18 cellular contexts compared by ENCODE assay signal in genomic region chr2:42239811-42240210, GRCh38.
A peak's percentile ranks its signal among the peaks of the same experiment; 100 is the strongest.
DNase-seq lines count a peak whose midpoint lies in the region; ATAC-seq and TF ChIP-seq lines count a peak whose summit lies in the region.
"Had no signal": no experiment of that assay in that cellular context is flagged by ENCODE, and none has a peak within 500 bp of the region (broad histone marks: within the 10 kb centered on the region; RNA-seq: fewer than 3 reads in every experiment).

No MANE protein-coding gene starts in this region.

- H3K4me1 ChIP-seq in CD4-positive, CD25-positive, alpha-beta regulatory T cell (ENCODE audit: control insufficient read depth, insufficient read depth, low read length, poor library complexity, severe bottlenecking), result peaks cover 46% of the 10 kb centered on the region

- H3K4me3 ChIP-seq in CD4-positive, CD25-positive, alpha-beta regulatory T cell (ENCODE audit: low read depth, low read length), result no peak overlapping the region
- H3K4me3 ChIP-seq: BLaER1 treated with 17β-estradiol and CSF1 and Interleukin-3, amounts not matched to agents 10 nM and 100 nM; PC-9; SK-N-MC had no signal

- H3K9me3 Mint-ChIP-seq in activated CD4-positive, alpha-beta T cell treated with anti-CD3 and anti-CD28 coated beads for 36 hours (ENCODE audit: low read depth), result no peaks in the 10 kb centered on the region
- no peaks in the 10 kb centered on the region for H3K9me3 Mint-ChIP-seq in activated CD4-positive, alpha-beta T cell treated with anti-CD3 and anti-CD28 coated beads, Interleukin-2, amount 10 ng/mL, durations not matched to agents 24 days and 14 days
- H3K9me3 Mint-ChIP-seq in CD4-positive, CD25-positive, alpha-beta regulatory T cell, result no peaks in the 10 kb centered on the region
- no peaks in the 10 kb centered on the region for H3K9me3 Mint-ChIP-seq in mesothelial cell of epicardium
- H3K9me3 Mint-ChIP-seq in natural killer cell, result no peaks in the 10 kb centered on the region

- peaks cover 81% of the 10 kb centered on the region for H3K4me1 Mint-ChIP-seq in activated CD4-positive, alpha-beta T cell treated with anti-CD3 and anti-CD28 coated beads for 36 hours
- peaks cover 26% of the 10 kb centered on the region for H3K4me1 Mint-ChIP-seq in activated CD4-positive, alpha-beta T cell treated with anti-CD3 and anti-CD28 coated beads, Interleukin-2, amount 10 ng/mL, durations not matched to agents 24 days and 14 days
- peaks cover 64 to 96% (median 86%) of the 10 kb centered on the region in 4 donors for H3K4me1 Mint-ChIP-seq in CD4-positive, CD25-positive, alpha-beta regulatory T cell
- H3K4me1 Mint-ChIP-seq in mesothelial cell of epicardium (peaks cover 15% of the 10 kb centered on the region), natural killer cell (peaks cover 19 to 36% of the 10 kb centered on the region in 2 donors)

- H3K27me3 ChIP-seq in CD4-positive, CD25-positive, alpha-beta regulatory T cell (ENCODE audit: control insufficient read depth, insufficient read depth, low read length), result no peaks in the 10 kb centered on the region
- H3K27me3 ChIP-seq: BLaER1 treated with 17β-estradiol and CSF1 and Interleukin-3, amounts not matched to agents 10 nM and 100 nM had no signal

- no peak overlapping the region for H3K4me3 Mint-ChIP-seq in activated CD4-positive, alpha-beta T cell treated with anti-CD3 and anti-CD28 coated beads for 36 hours
- no peak overlapping the region for H3K4me3 Mint-ChIP-seq in activated CD4-positive, alpha-beta T cell treated with anti-CD3 and anti-CD28 coated beads, Interleukin-2, amount 10 ng/mL, durations not matched to agents 24 days and 14 days
- H3K4me3 Mint-ChIP-seq in CD4-positive, CD25-positive, alpha-beta regulatory T cell, result peak overlapping the region in 1 of 4 donors; percentile 62
- H3K4me3 Mint-ChIP-seq in mesothelial cell of epicardium, result no peak overlapping the region
- H3K4me3 Mint-ChIP-seq in natural killer cell, result no peak overlapping the region

- TF ChIP-seq CTCF in mesothelial cell of epicardium (IDR thresholded peaks at IDR 0.05; ENCODE audit: unreplicated experiment) (no peak), natural killer cell (IDR thresholded peaks at IDR 0.05) (no peak)

- no peak for DNase-seq in activated CD4-positive, alpha-beta T cell treated with anti-CD3 and anti-CD28 coated beads for 36 hours
- DNase-seq in activated CD4-positive, alpha-beta T cell treated with anti-CD3 and anti-CD28 coated beads, Interleukin-2, amount 10 ng/mL, durations not matched to agents 24 days and 14 days, result no peak
- no peak for DNase-seq in CD4-positive, CD25-positive, alpha-beta regulatory T cell
- DNase-seq in RKO (ENCODE audit: low spot score) (peak; percentile 11), mesothelial cell of epicardium (ENCODE audit: low spot score in 2 of 2, unreplicated experiment in 2 of 2) (no peak), natural killer cell (no peak), T-helper 1 cell (no peak)
- DNase-seq: DMS79 treated with DMSO at 0.1 percent for 48 hours, KBM-7, NCI-H1092 treated with DMSO at 0.1 percent for 48 hours, NCI-H1694 treated with DMSO at 0.1 percent for 48 hours, NCI-H446 had no signal

- no peak overlapping the region for H3K27ac ChIP-seq in CD4-positive, CD25-positive, alpha-beta regulatory T cell (ENCODE audit: insufficient read depth, low read length, poor library complexity, severe bottlenecking)
- H3K27ac ChIP-seq: 22Rv1; BLaER1 treated with 17β-estradiol and CSF1 and Interleukin-3, amounts not matched to agents 10 nM and 100 nM; SK-N-MC had no signal

- no peaks in the 10 kb centered on the region for H3K9me3 ChIP-seq in CD4-positive, CD25-positive, alpha-beta regulatory T cell (ENCODE audit: control insufficient read depth in 2 of 2, low read length in 2 of 2)
- H3K9me3 ChIP-seq: BLaER1 treated with 17β-estradiol and CSF1 and Interleukin-3, amounts not matched to agents 10 nM and 100 nM had no signal

- H3K36me3 ChIP-seq in CD4-positive, CD25-positive, alpha-beta regulatory T cell (ENCODE audit: control insufficient read depth, insufficient read depth, low read length), result no peaks in the 10 kb centered on the region

- peak overlapping the region; percentile 51 for H3K27ac Mint-ChIP-seq in activated CD4-positive, alpha-beta T cell treated with anti-CD3 and anti-CD28 coated beads for 36 hours
- no peak overlapping the region for H3K27ac Mint-ChIP-seq in activated CD4-positive, alpha-beta T cell treated with anti-CD3 and anti-CD28 coated beads, Interleukin-2, amount 10 ng/mL, durations not matched to agents 24 days and 14 days
- H3K27ac Mint-ChIP-seq in CD4-positive, CD25-positive, alpha-beta regulatory T cell, result peak overlapping the region; percentile 34 to 82 (median 53)
- H3K27ac Mint-ChIP-seq in mesothelial cell of epicardium, result peak overlapping the region; percentile 33
- H3K27ac Mint-ChIP-seq in natural killer cell, result no peak overlapping the region

- POLR2A ChIA-PET in activated CD4-positive, alpha-beta T cell treated with anti-CD3 and anti-CD28 coated beads for 36 hours (lab: Charles Lee), result no interaction called here

- H3K27me3 Mint-ChIP-seq in activated CD4-positive, alpha-beta T cell treated with anti-CD3 and anti-CD28 coated beads for 36 hours, result no peaks in the 10 kb centered on the region
- no peaks in the 10 kb centered on the region for H3K27me3 Mint-ChIP-seq in activated CD4-positive, alpha-beta T cell treated with anti-CD3 and anti-CD28 coated beads, Interleukin-2, amount 10 ng/mL, durations not matched to agents 24 days and 14 days
- no peaks in the 10 kb centered on the region for H3K27me3 Mint-ChIP-seq in CD4-positive, CD25-positive, alpha-beta regulatory T cell
- H3K27me3 Mint-ChIP-seq in mesothelial cell of epicardium (ENCODE audit: low read depth) (no peaks in the 10 kb centered on the region), natural killer cell (ENCODE audit: low read depth in 2 of 2) (no peaks in the 10 kb centered on the region)

- peak; percentile 53 for ATAC-seq in activated CD4-positive, alpha-beta T cell treated with anti-CD3 and anti-CD28 coated beads for 36 hours
- ATAC-seq in CD4-positive, CD25-positive, alpha-beta regulatory T cell (ENCODE audit: low read depth in 2 of 2), result no peak
- ATAC-seq in natural killer cell (no peak), GM19035 (IDR thresholded peaks at IDR 0.05; ENCODE audit: unreplicated experiment) (no peak)
- ATAC-seq: Right ventricle myocardium inferior had no signal

- intact Hi-C loops in activated CD4-positive, alpha-beta T cell treated with anti-CD3 and anti-CD28 coated beads for 36 hours (cut with DNase I, micrococcal nuclease), result loop anchor here (1.0 to 5.0 kb wide), 3 partner anchors 68 to 373 kb away; no protein-coding TSS in a partner anchor
- intact Hi-C loops in activated CD4-positive, alpha-beta T cell treated with anti-CD3 and anti-CD28 coated beads, Interleukin-2, amount 10 ng/mL, durations not matched to agents 24 days and 14 days (cut with micrococcal nuclease), result loop anchor here (5.0 kb wide), 1 partner anchor 68 kb away; no protein-coding TSS in a partner anchor
- intact Hi-C loops in natural killer cell (cut with micrococcal nuclease), result no loop called here

- H3K36me3 Mint-ChIP-seq in activated CD4-positive, alpha-beta T cell treated with anti-CD3 and anti-CD28 coated beads for 36 hours (ENCODE audit: low read depth), result peaks cover 2% of the 10 kb centered on the region
- peaks cover 2% of the 10 kb centered on the region for H3K36me3 Mint-ChIP-seq in activated CD4-positive, alpha-beta T cell treated with anti-CD3 and anti-CD28 coated beads, Interleukin-2, amount 10 ng/mL, durations not matched to agents 24 days and 14 days (ENCODE audit: low read depth)
- H3K36me3 Mint-ChIP-seq in CD4-positive, CD25-positive, alpha-beta regulatory T cell, result peaks cover 3% of the 10 kb centered on the region
- H3K36me3 Mint-ChIP-seq in mesothelial cell of epicardium, result no peaks in the 10 kb centered on the region
- no peaks in the 10 kb centered on the region for H3K36me3 Mint-ChIP-seq in natural killer cell

- CTCF ChIA-PET in activated CD4-positive, alpha-beta T cell treated with anti-CD3 and anti-CD28 coated beads for 36 hours (lab: Charles Lee), result interaction anchor here (0.8 to 9.0 kb wide), 11 partner anchors 10 to 153 kb away, joined by 3 to 64 read pairs (median 4); no protein-coding TSS in a partner anchor

Comparison
In these comparisons a context has a peak if more than half of its experiments do, and no peak if none do; other contexts are left out.
1. H3K27ac Mint-ChIP-seq: peak in activated CD4-positive, alpha-beta T cell treated with anti-CD3 and anti-CD28 coated beads for 36 hours (single experiment), CD4-positive, CD25-positive, alpha-beta regulatory T cell (3 of 3) and mesothelial cell of epicardium (single experiment); none in activated CD4-positive, alpha-beta T cell treated with anti-CD3 and anti-CD28 coated beads, Interleukin-2, amount 10 ng/mL, durations not matched to agents 24 days and 14 days (single experiment) and natural killer cell (0 of 2).